ENCODE assay signal across 27 cellular contexts in the genomic region with DNA sequence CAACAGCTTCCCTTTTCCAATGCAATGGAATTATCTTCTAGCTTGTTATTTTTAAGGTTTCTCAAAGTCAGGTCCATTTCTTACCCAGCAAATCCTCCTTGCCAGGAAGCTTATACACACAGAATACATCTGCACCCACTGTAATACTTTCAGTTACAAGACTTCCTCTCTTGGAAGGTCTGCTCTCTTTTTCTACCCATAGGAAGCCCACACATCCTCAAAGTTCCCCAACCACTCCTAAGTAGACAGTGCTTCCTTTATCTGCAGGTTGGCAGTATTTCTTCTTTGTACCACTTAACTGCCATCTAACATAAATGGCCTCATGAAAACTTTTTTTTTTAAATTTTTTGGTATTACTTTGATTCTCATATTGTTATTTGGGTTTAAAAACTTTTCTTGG.
A peak's percentile ranks its signal among the peaks of the same experiment; 100 is the strongest.
DNase-seq lines count a peak whose midpoint lies in the region; ATAC-seq, FAIRE-seq and TF ChIP-seq lines count a peak whose summit lies in the region.
"Had no signal": no experiment of that assay in that cellular context is flagged by ENCODE, and none has a peak within 500 bp of the region (broad histone marks: within the 10 kb centered on the region; RNA-seq: fewer than 3 reads in every experiment).

No MANE protein-coding gene starts in this region.

- no peak overlapping the region for H3K9ac ChIP-seq in GM12878 (ENCODE audit: control insufficient read depth, insufficient read depth, low read length)
- H3K9ac ChIP-seq: parathyroid adenoma had no signal

- RAD21 ChIA-PET in GM12878 (lab: Charles Lee; ENCODE audit: unreplicated experiment) = no interaction called here

- no peaks in the 10 kb centered on the region for H3K79me2 ChIP-seq in GM12878 (ENCODE audit: control insufficient read depth, insufficient read depth, low read length)
- H3K79me2 ChIP-seq: hepatocyte had no signal

- no peak for ATAC-seq in GM12878
- no peak for ATAC-seq in stimulated activated memory B cell treated with anti-CD40 and anti-IgM and Interleukin-4, amounts not matched to agents 10 μg/mL and 1 μg/mL and 100 μg/mL, for 72 hours
- ATAC-seq in stimulated activated naive CD8-positive, alpha-beta T cell treated with anti-CD3 and anti-CD28 coated beads, Interleukin-15, amount 100 ng/mL, for 72 hours = no peak
- no peak for ATAC-seq in left colon
- ATAC-seq: activated naive CD4-positive, alpha-beta T cell treated with anti-CD3 and anti-CD28 coated beads, Interleukin-2, amount 50 U/mL, for 72 hours; left lung; sciatic nerve; T-helper 17 cell had no signal

- H3K27ac Mint-ChIP-seq in stimulated activated memory B cell treated with anti-CD40 and anti-IgM and Interleukin-4, amounts not matched to agents 10 μg/mL and 1 μg/mL and 100 μg/mL, for 72 hours = peak overlapping the region; percentile 20
- H3K27ac Mint-ChIP-seq in stimulated activated naive CD8-positive, alpha-beta T cell treated with anti-CD3 and anti-CD28 coated beads, Interleukin-15, amount 100 ng/mL, for 72 hours = no peak overlapping the region
- H3K27ac Mint-ChIP-seq: activated naive CD4-positive, alpha-beta T cell treated with anti-CD3 and anti-CD28 coated beads, Interleukin-2, amount 50 U/mL, for 72 hours; endodermal cell; stimulated activated naive CD8-positive, alpha-beta T cell treated with anti-CD3 and anti-CD28 coated beads, Interleukin-15, Interleukin-2, amounts not matched to agents 100 ng/mL and 50 ng/mL, for 24 hours had no signal

- TF ChIP-seq EP300 in GM12878 (IDR thresholded peaks at IDR 0.05; ENCODE audit: borderline replicate concordance in 1 of 2, control insufficient read depth in 1 of 2, low read depth in 2 of 2, low read length in 2 of 2) = no peak

- no peak for FAIRE-seq in GM12878 (lab: Jason Lieb, UNC)
- FAIRE-seq: RCC 7860 had no signal

- in situ Hi-C loops in GM12878 (cut with MboI) = no loop called here

- TF ChIP-seq POLR2A in GM12878 (IDR thresholded peaks at IDR 0.05; ENCODE audit: low read depth, low read length) = no peak
- TF ChIP-seq POLR2A in thyroid gland (IDR thresholded peaks at IDR 0.05) = no peak

- no peaks in the 10 kb centered on the region for H3K27me3 Mint-ChIP-seq in stimulated activated memory B cell treated with anti-CD40 and anti-IgM and Interleukin-4, amounts not matched to agents 10 μg/mL and 1 μg/mL and 100 μg/mL, for 72 hours
- no peaks in the 10 kb centered on the region for H3K27me3 Mint-ChIP-seq in stimulated activated naive CD8-positive, alpha-beta T cell treated with anti-CD3 and anti-CD28 coated beads, Interleukin-15, amount 100 ng/mL, for 72 hours
- H3K27me3 Mint-ChIP-seq: stimulated activated naive CD8-positive, alpha-beta T cell treated with anti-CD3 and anti-CD28 coated beads, Interleukin-15, Interleukin-2, amounts not matched to agents 100 ng/mL and 50 ng/mL, for 24 hours; T-helper 17 cell had no signal

- H3K27ac ChIP-seq in GM12878 (ENCODE audit: control insufficient read depth, insufficient read depth) (no peak overlapping the region), thyroid gland (no peak overlapping the region)
- H3K27ac ChIP-seq: esophagus muscularis mucosa, hepatocyte, parathyroid adenoma, SJCRH30, tibial nerve, WERI-Rb-1 had no signal

- intact Hi-C loops in GM12878 (cut with micrococcal nuclease; ENCODE audit: unreplicated experiment) (no loop called here), left colon (cut with DNase I, micrococcal nuclease) (no loop called here), thyroid gland (cut with DNase I) (no loop called here)

- no peak overlapping the region for H3K4me3 Mint-ChIP-seq in stimulated activated memory B cell treated with anti-CD40 and anti-IgM and Interleukin-4, amounts not matched to agents 10 μg/mL and 1 μg/mL and 100 μg/mL, for 72 hours
- H3K4me3 Mint-ChIP-seq in stimulated activated naive CD8-positive, alpha-beta T cell treated with anti-CD3 and anti-CD28 coated beads, Interleukin-15, amount 100 ng/mL, for 72 hours = no peak overlapping the region
- H3K4me3 Mint-ChIP-seq: endodermal cell; neural crest cell; stimulated activated naive CD8-positive, alpha-beta T cell treated with anti-CD3 and anti-CD28 coated beads, Interleukin-15, Interleukin-2, amounts not matched to agents 100 ng/mL and 50 ng/mL, for 24 hours; T-helper 17 cell had no signal

- BruUV-seq in GM12878 (replicated peaks; lab: Mats Ljungman, UMichigan) = no TSS peak

- TF ChIP-seq CTCF in GM12878 (IDR thresholded peaks at IDR 0.05 in 2 of 3, conservative IDR thresholded peaks at IDR 0.05 in 1 of 3; ENCODE audit: control insufficient read depth in 2 of 3, extremely low read depth in 1 of 3, insufficient read depth in 1 of 3, low read depth in 3 of 3, low read length in 3 of 3) = no peak
- TF ChIP-seq CTCF in thyroid gland (IDR thresholded peaks at IDR 0.05) = no peak

- TF ChIP-seq RAD21 in GM12878 (IDR thresholded peaks at IDR 0.05; ENCODE audit: insufficient read depth, low read depth, low read length) = no peak

- H3K9me3 ChIP-seq in GM12878 (replicated peaks; ENCODE audit: control insufficient read depth, insufficient read depth, low read length) (no peaks in the 10 kb centered on the region), thyroid gland (no peaks in the 10 kb centered on the region)
- H3K9me3 ChIP-seq: esophagus muscularis mucosa, left lung, SJCRH30, tibial nerve had no signal

- H3K27me3 ChIP-seq in GM12878 (replicated peaks in 1 of 2; ENCODE audit: control insufficient read depth in 2 of 2, insufficient read depth in 2 of 2, low read length in 1 of 2) (peaks cover 1 to 3% of the 10 kb centered on the region in 2 experiments; a peak in 1 of 4 replicates), thyroid gland (no peaks in the 10 kb centered on the region)
- H3K27me3 ChIP-seq: esophagus muscularis mucosa, hepatocyte, left lung, SJCRH30, tibial nerve had no signal

- no peak overlapping the region for H3K4me2 ChIP-seq in GM12878 (ENCODE audit: control insufficient read depth, insufficient read depth)
- H3K4me2 ChIP-seq: hepatocyte had no signal

- H3K36me3 ChIP-seq in GM12878 (ENCODE audit: control insufficient read depth in 2 of 2, insufficient read depth in 2 of 2, low read length in 1 of 2) (no peaks in the 10 kb centered on the region), thyroid gland (no peaks in the 10 kb centered on the region)
- H3K36me3 ChIP-seq: SJCRH30, WERI-Rb-1 had no signal

- H2AFZ ChIP-seq in GM12878 (ENCODE audit: control insufficient read depth, low read depth, low read length) = no peak overlapping the region
- H2AFZ ChIP-seq: hepatocyte, parathyroid adenoma had no signal

- DNase-seq in GDM1 (lab: John Stamatoyannopoulos, UW) (peak; percentile 74), NOMO-1 treated with DMSO at 0.1 percent for 48 hours (lab: John Stamatoyannopoulos, UW; ENCODE audit: unreplicated experiment) (peak; percentile 32), GM12878 (ENCODE audit: low read depth, low spot score) (no peak), left colon (no peak), thyroid gland (no peak)
- no peak for DNase-seq in stimulated activated naive CD8-positive, alpha-beta T cell treated with anti-CD3 and anti-CD28 coated beads, Interleukin-15, amount 100 ng/mL, for 72 hours
- DNase-seq: activated CD4-positive, alpha-beta T cell treated with anti-CD3 and anti-CD28 coated beads, Interleukin-2, amount 50 U/mL, for 1 hour; anterior cingulate cortex; cortex of kidney; endodermal cell; foreskin melanocyte; left lung; NCI-H1436 treated with DMSO at 0.1 percent for 48 hours; NCI-H510A; SJCRH30; T-helper 17 cell; WERI-Rb-1 had no signal

- CTCF ChIA-PET in GM12878 (lab: Yijun Ruan, JAX) = no interaction called here

- no peaks in the 10 kb centered on the region for H4K20me1 ChIP-seq in GM12878 (ENCODE audit: control insufficient read depth, insufficient read depth)

- H3K4me1 ChIP-seq in GM12878 (ENCODE audit: control insufficient read depth, insufficient read depth, low read length) = peaks cover 11% of the 10 kb centered on the region
- H3K4me1 ChIP-seq in thyroid gland = peaks cover 5 to 7% of the 10 kb centered on the region in 2 donors
- H3K4me1 ChIP-seq: parathyroid adenoma, SJCRH30 had no signal

- H3K4me3 ChIP-seq in GM12878 (no peak overlapping the region), thyroid gland (replicated peaks in 1 of 3) (no peak overlapping the region)
- H3K4me3 ChIP-seq: esophagus muscularis mucosa, hepatocyte, left lung, SJCRH30, tibial nerve had no signal

- SMC1A ChIA-PET in GM12878 (lab: Charles Lee; ENCODE audit: uncharacterized antibody, unreplicated experiment) = interaction anchor here (0.8 kb wide), 2 partner anchors 24 to 29 kb away, joined by 3 read pairs; no protein-coding TSS in a partner anchor

- peaks cover 26% of the 10 kb centered on the region for H3K36me3 Mint-ChIP-seq in stimulated activated memory B cell treated with anti-CD40 and anti-IgM and Interleukin-4, amounts not matched to agents 10 μg/mL and 1 μg/mL and 100 μg/mL, for 72 hours

- no peaks in the 10 kb centered on the region for H3K9me3 Mint-ChIP-seq in stimulated activated memory B cell treated with anti-CD40 and anti-IgM and Interleukin-4, amounts not matched to agents 10 μg/mL and 1 μg/mL and 100 μg/mL, for 72 hours
- no peaks in the 10 kb centered on the region for H3K9me3 Mint-ChIP-seq in stimulated activated naive CD8-positive, alpha-beta T cell treated with anti-CD3 and anti-CD28 coated beads, Interleukin-15, amount 100 ng/mL, for 72 hours
- H3K9me3 Mint-ChIP-seq: activated naive CD4-positive, alpha-beta T cell treated with anti-CD3 and anti-CD28 coated beads, Interleukin-2, amount 50 U/mL, for 72 hours; endodermal cell; neural crest cell; stimulated activated naive CD8-positive, alpha-beta T cell treated with anti-CD3 and anti-CD28 coated beads, Interleukin-15, Interleukin-2, amounts not matched to agents 100 ng/mL and 50 ng/mL, for 24 hours had no signal

- peaks cover 32% of the 10 kb centered on the region for H3K4me1 Mint-ChIP-seq in stimulated activated memory B cell treated with anti-CD40 and anti-IgM and Interleukin-4, amounts not matched to agents 10 μg/mL and 1 μg/mL and 100 μg/mL, for 72 hours
- H3K4me1 Mint-ChIP-seq in stimulated activated naive CD8-positive, alpha-beta T cell treated with anti-CD3 and anti-CD28 coated beads, Interleukin-15, amount 100 ng/mL, for 72 hours = peaks cover 36% of the 10 kb centered on the region
- H3K4me1 Mint-ChIP-seq: neural crest cell had no signal

- POLR2A ChIA-PET in GM12878 (lab: Charles Lee) = no interaction called here

TF ChIP-seq in GM12878, 131 proteins besides CTCF, POLR2A, EP300 and RAD21:
- TF ChIP-seq SPI1 (IDR thresholded peaks at IDR 0.05; ENCODE audit: borderline replicate concordance, insufficient read depth, low read depth, low read length) (peak; percentile 16; the same call in 1 of the 2 replicates), ZZZ3 (IDR thresholded peaks at IDR 0.05; ENCODE audit: control insufficient read depth, insufficient read length, low read depth) (no peak)
TF ChIP-seq in GM12878: peak in this region for 1.

Comparison
In these comparisons a context has a peak if more than half of its experiments do, and no peak if none do; other contexts are left out.
1. DNase-seq: peak in GDM1 (single experiment) and NOMO-1 treated with DMSO at 0.1 percent for 48 hours (single experiment); none in GM12878 (single experiment), stimulated activated naive CD8-positive, alpha-beta T cell treated with anti-CD3 and anti-CD28 coated beads, Interleukin-15, amount 100 ng/mL, for 72 hours (0 of 2), left colon (0 of 2) and thyroid gland (0 of 2).